30 cellular contexts compared by ENCODE assay signal in genomic region chr3:31804251-31805051, GRCh38.
DNase-seq lines count a peak whose midpoint lies in the region; ATAC-seq and TF ChIP-seq lines count a peak whose summit lies in the region.
"Had no signal": no experiment of that assay in that cellular context is flagged by ENCODE, and none has a peak within 500 bp of the region (broad histone marks: within the 10 kb centered on the region; RNA-seq: fewer than 3 reads in every experiment).

No MANE protein-coding gene starts in this region.

- intact Hi-C loops in vagina (cut with DNase I) (no loop called here), mucosa of descending colon (cut with DNase I, micrococcal nuclease) (no loop called here)

- H3K4ac ChIP-seq in neuronal stem cell (ENCODE audit: low read length): no peak overlapping the region

- TF ChIP-seq POLR2A in vagina (IDR thresholded peaks at IDR 0.05): no peak

- no peak overlapping the region for H2BK15ac ChIP-seq in neuronal stem cell (ENCODE audit: low read length)

- peak overlapping the region; percentile 20 for H3K27ac Mint-ChIP-seq in glutamatergic neuron (ENCODE audit: unreplicated experiment)
- H3K27ac Mint-ChIP-seq: activated T-helper 1 cell treated with anti-CD3 and anti-CD28 coated beads, Interleukin-12 subunit alpha, Interleukin-12 subunit beta, Interleukin-2, Interleukin-4 antibody, amounts not matched to agents 30 ng/mL and 10 ng/mL and 1 ng/mL, durations not matched to agents 14 hours and 24 hours and 36 hours; effector memory CD8-positive, alpha-beta T cell; neural progenitor cell; T-helper 1 cell treated with Interleukin-12 subunit alpha and Interleukin-12 subunit beta and Interleukin-4 antibody, amounts not matched to agents 30 μg/mL and 1 μg/mL, for 36 hours had no signal

- H3K9ac ChIP-seq in neuronal stem cell (ENCODE audit: low read depth, low read length, poor library complexity): no peak overlapping the region
- H3K9ac ChIP-seq: neural progenitor cell had no signal

- H3K79me1 ChIP-seq in neuronal stem cell (ENCODE audit: low read depth, low read length): no peaks in the 10 kb centered on the region

- H3K14ac ChIP-seq in neuronal stem cell (ENCODE audit: low read length): no peak overlapping the region

- no peak overlapping the region for H3K27ac ChIP-seq in HEK293 (ENCODE audit: extremely low read depth, low read depth, low read length)
- peak overlapping the region; percentile 12 for H3K27ac ChIP-seq in vagina
- no peak overlapping the region for H3K27ac ChIP-seq in neuronal stem cell (replicated peaks; ENCODE audit: low read length)
- H3K27ac ChIP-seq: gastroesophageal sphincter, neural progenitor cell, thyroid gland had no signal

- ATAC-seq in GM18517 (IDR thresholded peaks at IDR 0.05; ENCODE audit: unreplicated experiment): no peak
- ATAC-seq in mucosa of descending colon: no peak
- ATAC-seq: effector memory CD8-positive, alpha-beta T cell; esophagus mucosa; gastroesophageal sphincter; Panc1; SK-N-SH treated with all-trans-retinoic acid at 6 μM for 48 hours had no signal

- TF ChIP-seq CTCF in HEK293 (tag by site-specific recombination; IDR thresholded peaks at IDR 0.05) (no peak), glutamatergic neuron (IDR thresholded peaks at IDR 0.05; ENCODE audit: partially characterized antibody, unreplicated experiment) (no peak), vagina (IDR thresholded peaks at IDR 0.05) (no peak), mucosa of descending colon (IDR thresholded peaks at IDR 0.05) (no peak)

- H3K4me3 Mint-ChIP-seq in glutamatergic neuron (ENCODE audit: unreplicated experiment): no peak overlapping the region
- H3K4me3 Mint-ChIP-seq: activated T-helper 1 cell treated with anti-CD3 and anti-CD28 coated beads, Interleukin-12 subunit alpha, Interleukin-12 subunit beta, Interleukin-2, Interleukin-4 antibody, amounts not matched to agents 30 ng/mL and 10 ng/mL and 1 ng/mL, durations not matched to agents 14 hours and 24 hours and 36 hours; effector memory CD8-positive, alpha-beta T cell; neural progenitor cell; T-helper 1 cell treated with Interleukin-12 subunit alpha and Interleukin-12 subunit beta and Interleukin-4 antibody, amounts not matched to agents 30 μg/mL and 1 μg/mL, for 36 hours had no signal

- H2BK5ac ChIP-seq in neuronal stem cell (ENCODE audit: low read length): no peak overlapping the region

- no peaks in the 10 kb centered on the region for H3K9me3 ChIP-seq in HEK293 (ENCODE audit: control insufficient read depth, insufficient read depth, low read depth, low read length)
- H3K9me3 ChIP-seq in vagina: no peaks in the 10 kb centered on the region
- H3K9me3 ChIP-seq in mucosa of descending colon: no peaks in the 10 kb centered on the region
- H3K9me3 ChIP-seq in neuronal stem cell (replicated peaks in 1 of 2; ENCODE audit: control insufficient read depth in 2 of 2, insufficient read depth in 1 of 2, low read depth in 1 of 2, low read length in 2 of 2): no peaks in the 10 kb centered on the region
- H3K9me3 ChIP-seq: gastroesophageal sphincter, stomach, thyroid gland had no signal

- no peak overlapping the region for H2BK120ac ChIP-seq in neuronal stem cell (ENCODE audit: low read depth, low read length)

- no peak overlapping the region for H4K8ac ChIP-seq in neuronal stem cell (ENCODE audit: low read depth, low read length)

- CTCF ChIA-PET in HEK293 (lab: Yijun Ruan, JAX): no interaction called here

- POLR2A ChIA-PET in HEK293 (lab: Yijun Ruan, JAX): no interaction called here

- no peak overlapping the region for H2AFZ ChIP-seq in neuronal stem cell (ENCODE audit: low read length)
- H2AFZ ChIP-seq: neural progenitor cell had no signal

- H3K18ac ChIP-seq in neuronal stem cell (ENCODE audit: low read length): no peak overlapping the region

- no peaks in the 10 kb centered on the region for H3K4me1 Mint-ChIP-seq in glutamatergic neuron (ENCODE audit: low read depth, unreplicated experiment)

- H3K27me3 Mint-ChIP-seq in glutamatergic neuron (ENCODE audit: unreplicated experiment): no peaks in the 10 kb centered on the region

- no peak overlapping the region for H4K91ac ChIP-seq in neuronal stem cell (ENCODE audit: low read depth, low read length, poor library complexity)

- DNase-seq in NCI-H69 (lab: John Stamatoyannopoulos, UW): peak; percentile 38
- DNase-seq in glutamatergic neuron: no peak
- DNase-seq in vagina (ENCODE audit: extremely low spot score in 2 of 2): no peak
- DNase-seq in mucosa of descending colon: no peak
- no peak for DNase-seq in neuronal stem cell (ENCODE audit: low spot score)
- DNase-seq: activated CD4-positive, alpha-beta T cell treated with anti-CD3 and anti-CD28 coated beads, Interleukin-2, amount 50 U/mL, for 48 hours; activated naive CD4-positive, alpha-beta T cell treated with Interleukin-2 at 50 U/mL for 16 hours; C1 segment of cervical spinal cord; caudate nucleus; COR-L47; effector memory CD8-positive, alpha-beta T cell; GDM1; hippocampal formation; mammary epithelial cell; NCI-H1105 treated with DMSO at 0.1 percent for 48 hours; NCI-H1930; NCI-H524; Right ventricle myocardium superior; stimulated activated CD4-positive, alpha-beta T cell treated with anti-CD3 and anti-CD28 coated beads, Interleukin-1b, Interleukin-23, amount 100 ng/mL, for 48 hours; stomach; thyroid gland had no signal

- no peak overlapping the region for H2AK5ac ChIP-seq in neuronal stem cell (ENCODE audit: low read depth, low read length)

- no peaks in the 10 kb centered on the region for H3K9me3 Mint-ChIP-seq in glutamatergic neuron (ENCODE audit: unreplicated experiment)
- H3K9me3 Mint-ChIP-seq: activated T-helper 1 cell treated with anti-CD3 and anti-CD28 coated beads, Interleukin-12 subunit alpha, Interleukin-12 subunit beta, Interleukin-2, Interleukin-4 antibody, amounts not matched to agents 30 ng/mL and 10 ng/mL and 1 ng/mL, durations not matched to agents 14 hours and 24 hours and 36 hours; effector memory CD8-positive, alpha-beta T cell; neural progenitor cell; T-helper 1 cell treated with Interleukin-12 subunit alpha and Interleukin-12 subunit beta and Interleukin-4 antibody, amounts not matched to agents 30 μg/mL and 1 μg/mL, for 36 hours had no signal

- H3K36me3 ChIP-seq in HEK293 (ENCODE audit: control insufficient read depth in 2 of 2, insufficient read depth in 1 of 2, low read length in 2 of 2): no peaks in the 10 kb centered on the region
- H3K36me3 ChIP-seq in vagina: no peaks in the 10 kb centered on the region
- no peaks in the 10 kb centered on the region for H3K36me3 ChIP-seq in mucosa of descending colon (ENCODE audit: low read depth)
- H3K36me3 ChIP-seq in neuronal stem cell (replicated peaks in 1 of 2; ENCODE audit: control insufficient read depth in 2 of 2, insufficient read depth in 2 of 2, low read length in 2 of 2): no peaks in the 10 kb centered on the region
- H3K36me3 ChIP-seq: gastroesophageal sphincter, neural progenitor cell, stomach, thyroid gland had no signal

- no peak overlapping the region for H2BK12ac ChIP-seq in neuronal stem cell (ENCODE audit: low read length)

- H3K23ac ChIP-seq in neuronal stem cell (ENCODE audit: low read depth, low read length, poor library complexity): no peak overlapping the region

- H3K36me3 Mint-ChIP-seq in glutamatergic neuron (ENCODE audit: unreplicated experiment): no peaks in the 10 kb centered on the region
- H3K36me3 Mint-ChIP-seq: neural progenitor cell had no signal

- H3K4me2 ChIP-seq in neuronal stem cell (ENCODE audit: insufficient read depth, low read length, poor library complexity, severe bottlenecking): no peak overlapping the region
- H3K4me2 ChIP-seq: neural progenitor cell had no signal

- H3K27me3 ChIP-seq in vagina (no peaks in the 10 kb centered on the region), neuronal stem cell (ENCODE audit: control insufficient read depth in 3 of 3, insufficient read depth in 3 of 3, low read depth in 1 of 3, low read length in 3 of 3) (no peaks in the 10 kb centered on the region)
- H3K27me3 ChIP-seq: gastroesophageal sphincter, neural progenitor cell, stomach, thyroid gland had no signal

- no CpG with 5 or more reads among the region's 10 CpGs for WGBS in neuronal stem cell (ENCODE audit: extremely low coverage in 2 of 2, insufficient read length in 2 of 2, insufficient replicate concordance in 1 of 2), 2 donors

- H3K4me3 ChIP-seq in HEK293 (ENCODE audit: low read depth, low read length): no peak overlapping the region
- no peak overlapping the region for H3K4me3 ChIP-seq in vagina
- no peak overlapping the region for H3K4me3 ChIP-seq in mucosa of descending colon
- no peak overlapping the region for H3K4me3 ChIP-seq in neuronal stem cell (ENCODE audit: low read length in 2 of 2)
- H3K4me3 ChIP-seq: gastroesophageal sphincter, neural progenitor cell, stomach, thyroid gland had no signal

- H3K4me1 ChIP-seq in HEK293 (ENCODE audit: control insufficient read depth, insufficient read depth, low read length): peaks cover 5% of the 10 kb centered on the region; the same call in 1 of the 2 replicates
- H3K4me1 ChIP-seq in vagina: peaks cover 5% of the 10 kb centered on the region
- H3K4me1 ChIP-seq in mucosa of descending colon (ENCODE audit: low read depth): no peaks in the 10 kb centered on the region
- peaks cover 0 to 2% of the 10 kb centered on the region in 2 donors for H3K4me1 ChIP-seq in neuronal stem cell (ENCODE audit: control insufficient read depth in 2 of 2, insufficient read depth in 1 of 2, low read depth in 1 of 2, low read length in 2 of 2)
- H3K4me1 ChIP-seq: gastroesophageal sphincter, neural progenitor cell, stomach had no signal

TF ChIP-seq in HEK293, 187 proteins besides CTCF, POLR2A, EP300 and RAD21 (continues in another document):
- TF ChIP-seq ZNF223 (tag by site-specific recombination; IDR thresholded peaks at IDR 0.05): no peak
- peak; percentile 20; the same call in 1 of the 2 replicates for TF ChIP-seq ZNF629 (tag by site-specific recombination; IDR thresholded peaks at IDR 0.05)
- TF ChIP-seq ATF2 (tag by site-specific recombination; IDR thresholded peaks at IDR 0.05; ENCODE audit: low read depth): peak; percentile 35
